ENCODE assay signal across 8 cellular contexts in genomic region chr11:94237447-94238153, GRCh38.
DNase-seq lines count a peak whose midpoint lies in the region; ATAC-seq and TF ChIP-seq lines count a peak whose summit lies in the region.
"Not testable (repeated sequence)": the region's sequence is repeated elsewhere in the genome, so short reads cannot be mapped to it uniquely, and the experiment has no call there.

No MANE protein-coding gene starts in this region.

- POLR2A ChIA-PET in activated naive CD8-positive, alpha-beta T cell treated with anti-CD3 and anti-CD28 coated beads, Interleukin-2, amount 10 ng/mL, durations not matched to agents 7 days and 5 days (lab: Charles Lee): not testable (repeated sequence)

- H3K27ac ChIP-seq in right lobe of liver: not testable (repeated sequence)

- not testable (repeated sequence) for H3K4me1 ChIP-seq in right lobe of liver

- not testable (repeated sequence) for H3K4me3 Mint-ChIP-seq in CD14-positive monocyte; activated naive CD8-positive, alpha-beta T cell treated with anti-CD3 and anti-CD28 coated beads, Interleukin-2, amount 10 ng/mL, durations not matched to agents 7 days and 5 days

- H3K27me3 Mint-ChIP-seq in CD14-positive monocyte (ENCODE audit: low read depth in 3 of 3); activated naive CD8-positive, alpha-beta T cell treated with anti-CD3 and anti-CD28 coated beads, Interleukin-2, amount 10 ng/mL, durations not matched to agents 7 days and 5 days: not testable (repeated sequence)

- H3K4me1 Mint-ChIP-seq in CD14-positive monocyte; activated naive CD8-positive, alpha-beta T cell treated with anti-CD3 and anti-CD28 coated beads, Interleukin-2, amount 10 ng/mL, durations not matched to agents 7 days and 5 days: not testable (repeated sequence)

- 63% methylated on average over 18 of the region's 18 CpGs for WGBS in right lobe of liver (ENCODE audit: insufficient coverage, low coverage, low lambda C conversion rate, missing lambda C conversion rate)

- DNase-seq in CD14-positive monocyte (ENCODE audit: low spot score) (peak; percentile 48), Right ventricle myocardium inferior (ENCODE audit: missing footprints) (peak; percentile 69), right lobe of liver (peak; percentile 37 to 66 (median 54)), posterior cingulate gyrus (peak in 9 of 10 donors; percentile 3 to 94 (median 37))
- not testable (repeated sequence) for DNase-seq in LNCaP clone FGC (ENCODE audit: low read depth)
- peak; percentile 31 for DNase-seq in activated CD4-positive, CD25-positive, alpha-beta regulatory T cell treated with anti-CD3 and anti-CD28 coated beads, Interleukin-2, amount 50 U/mL, for 16 hours (ENCODE audit: low read depth, low spot score)
- peak; percentile 52 for DNase-seq in activated naive CD8-positive, alpha-beta T cell treated with anti-CD3 and anti-CD28 coated beads, Interleukin-2, amount 10 ng/mL, durations not matched to agents 7 days and 5 days
- peak; percentile 12 for DNase-seq in stimulated activated CD8-positive, alpha-beta memory T cell treated with anti-CD3 and anti-CD28 coated beads, Interleukin-15, amount 100 ng/mL, for 24 hours (ENCODE audit: low read depth)

- H3K9me3 ChIP-seq in right lobe of liver: peaks cover 0 to 10% (median 0%) of the 10 kb centered on the region in 4 donors

- not testable (repeated sequence) for H3K27ac Mint-ChIP-seq in CD14-positive monocyte; activated naive CD8-positive, alpha-beta T cell treated with anti-CD3 and anti-CD28 coated beads, Interleukin-2, amount 10 ng/mL, durations not matched to agents 7 days and 5 days

- H3K4me3 ChIP-seq in LNCaP clone FGC (ENCODE audit: low read depth, low read length): peak overlapping the region; percentile 37
- H3K4me3 ChIP-seq in right lobe of liver: not testable (repeated sequence)

- intact Hi-C loops in CD14-positive monocyte (cut with micrococcal nuclease); Right ventricle myocardium inferior (cut with DNase I); right lobe of liver (cut with DNase I); posterior cingulate gyrus (cut with DNase I): not testable (repeated sequence)

- not testable (repeated sequence) for H3K36me3 ChIP-seq in right lobe of liver

- H3K9me3 Mint-ChIP-seq in CD14-positive monocyte; activated naive CD8-positive, alpha-beta T cell treated with anti-CD3 and anti-CD28 coated beads, Interleukin-2, amount 10 ng/mL, durations not matched to agents 7 days and 5 days: not testable (repeated sequence)

- not testable (repeated sequence) for TF ChIP-seq CTCF in CD14-positive monocyte (IDR thresholded peaks at IDR 0.05); LNCaP clone FGC (IDR thresholded peaks at IDR 0.05; ENCODE audit: control insufficient read depth, extremely low read depth, insufficient read depth); right lobe of liver (IDR thresholded peaks at IDR 0.05)

- not testable (repeated sequence) for TF ChIP-seq POLR2A in right lobe of liver (IDR thresholded peaks at IDR 0.05)

- H3K27me3 ChIP-seq in right lobe of liver: not testable (repeated sequence)

- ATAC-seq in activated naive CD8-positive, alpha-beta T cell treated with anti-CD3 and anti-CD28 coated beads, Interleukin-2, amount 10 ng/mL, durations not matched to agents 7 days and 5 days (ENCODE audit: low read depth); Right ventricle myocardium inferior; right lobe of liver: not testable (repeated sequence)

- not testable (repeated sequence) for H3K36me3 Mint-ChIP-seq in CD14-positive monocyte; activated naive CD8-positive, alpha-beta T cell treated with anti-CD3 and anti-CD28 coated beads, Interleukin-2, amount 10 ng/mL, durations not matched to agents 7 days and 5 days
